Comparison of ENCODE assay signal across 23 cellular contexts in genomic region chr11:19958218-19958617, GRCh38.
DNase-seq lines count a peak whose midpoint lies in the region; ATAC-seq, FAIRE-seq and TF ChIP-seq lines count a peak whose summit lies in the region.
"Had no signal": no experiment of that assay in that cellular context is flagged by ENCODE, and none has a peak within 500 bp of the region (broad histone marks: within the 10 kb centered on the region; RNA-seq: fewer than 3 reads in every experiment).

No MANE protein-coding gene starts in this region.

- POLR2A ChIA-PET in SK-N-SH (lab: Yijun Ruan, JAX) = no interaction called here

- peak; percentile 68 for FAIRE-seq in bronchial epithelial cell (lab: Jason Lieb, UNC)
- FAIRE-seq: HTR-8/SVneo had no signal

- no peaks in the 10 kb centered on the region for H3K27me3 ChIP-seq in SK-N-SH (ENCODE audit: insufficient read depth)
- no peaks in the 10 kb centered on the region for H3K27me3 ChIP-seq in bronchial epithelial cell (ENCODE audit: control insufficient read depth, insufficient read depth, low read length)
- H3K27me3 ChIP-seq in thoracic aorta (replicated peaks; ENCODE audit: insufficient read depth) = no peaks in the 10 kb centered on the region
- H3K27me3 ChIP-seq: BE2C, Peyer's patch had no signal

- peaks cover 15% of the 10 kb centered on the region for H3F3A ChIP-seq in SK-N-SH (replicated peaks; ENCODE audit: insufficient read depth)

- TF ChIP-seq RAD21 in SK-N-SH (IDR thresholded peaks at IDR 0.05; ENCODE audit: low read length) = no peak

- H3K4me1 ChIP-seq in SK-N-SH (ENCODE audit: control insufficient read depth in 1 of 2, insufficient read depth in 2 of 2, low read depth in 1 of 2, low read length in 1 of 2) = peaks cover 26 to 57% of the 10 kb centered on the region in 2 experiments
- H3K4me1 ChIP-seq in thoracic aorta (ENCODE audit: control insufficient read depth in 1 of 2, low read depth in 2 of 2) = peaks cover 35 to 96% of the 10 kb centered on the region in 2 donors
- H3K4me1 ChIP-seq: Peyer's patch had no signal

- H3K27ac ChIP-seq in SK-N-SH (ENCODE audit: low read depth in 2 of 2, low read length in 1 of 2) = peak overlapping the region; percentile 37 to 60; a peak in 2 of 4 replicates
- peak overlapping the region; percentile 26 to 28 for H3K27ac ChIP-seq in thoracic aorta
- H3K27ac ChIP-seq: 22Rv1, Peyer's patch had no signal

- TF ChIP-seq EP300 in SK-N-SH (IDR thresholded peaks at IDR 0.05; ENCODE audit: borderline replicate concordance in 1 of 2, low read depth in 1 of 2, low read length in 1 of 2) = no peak

- H3K4me1 Mint-ChIP-seq in activated T-cell treated with anti-CD3 and anti-CD28 coated beads, Interleukin-2, amount 50 U/mL, for 4 hours (ENCODE audit: low read depth) = peaks cover 2% of the 10 kb centered on the region
- H3K4me1 Mint-ChIP-seq: CD4-positive, CD25-positive, alpha-beta regulatory T cell had no signal

- H3K4me3 ChIP-seq in SK-N-SH (ENCODE audit: low read depth in 2 of 2, low read length in 1 of 2) = no peak overlapping the region
- no peak overlapping the region for H3K4me3 ChIP-seq in bronchial epithelial cell (ENCODE audit: low read depth, low read length)
- H3K4me3 ChIP-seq in fibroblast of pulmonary artery (replicated peaks; ENCODE audit: low read depth, low read length) = no peak overlapping the region
- no peak overlapping the region for H3K4me3 ChIP-seq in thoracic aorta
- H3K4me3 ChIP-seq: Peyer's patch had no signal

- H2AFZ ChIP-seq in SK-N-SH (ENCODE audit: low read depth) = no peak overlapping the region

- no peak for TF ChIP-seq CTCF in SK-N-SH (IDR thresholded peaks at IDR 0.05)
- TF ChIP-seq CTCF in bronchial epithelial cell (IDR thresholded peaks at IDR 0.05; ENCODE audit: insufficient read depth, low read length, severe bottlenecking) = no peak
- TF ChIP-seq CTCF in fibroblast of pulmonary artery (IDR thresholded peaks at IDR 0.05; ENCODE audit: low read length, missing control alignments) = no peak
- TF ChIP-seq CTCF in thoracic aorta (IDR thresholded peaks at IDR 0.05) = no peak

- peaks cover 97% of the 10 kb centered on the region for H3K79me2 ChIP-seq in SK-N-SH (ENCODE audit: insufficient read depth)

- no peak for ATAC-seq in SK-N-SH treated with all-trans-retinoic acid at 6 μM for 48 hours
- ATAC-seq in thoracic aorta (ENCODE audit: insufficient number of reproducible peaks, low FRiP score, low read depth) = no peak
- ATAC-seq in activated T-cell treated with anti-CD3 and anti-CD28 coated beads, Interleukin-2, amount 50 U/mL, for 4 hours = no peak
- no peak for ATAC-seq in HG02970 (IDR thresholded peaks at IDR 0.05; ENCODE audit: low FRiP score, unreplicated experiment)

- DNase-seq in SK-N-SH (no peak), bronchial epithelial cell (ENCODE audit: low read depth) (no peak), fibroblast of pulmonary artery (ENCODE audit: low read depth) (peak; percentile 60), thoracic aorta (ENCODE audit: low spot score) (no peak), NCI-H2107 treated with DMSO at 0.1 percent for 48 hours (lab: John Stamatoyannopoulos, UW; ENCODE audit: unreplicated experiment) (no peak)
- no peak for DNase-seq in activated T-cell treated with anti-CD3 and anti-CD28 coated beads, Interleukin-2, amount 50 U/mL, for 4 hours
- DNase-seq: BE2C; CD4-positive, CD25-positive, alpha-beta regulatory T cell; COR-L47; DMS 273 treated with DMSO at 0.1 percent for 48 hours; DND-41; H7; NCI-H1092 treated with DMSO at 0.1 percent for 48 hours; NCI-H146; NCI-H2081 treated with DMSO at 0.1 percent for 48 hours; NCI-H510A; NCI-H748 treated with DMSO at 0.1 percent for 48 hours; NK-92 treated with Interleukin-12 subunit alpha and Interleukin-12 subunit beta, amount 100 ng/mL, for 24 hours; Peyer's patch had no signal

- H3K36me3 ChIP-seq in SK-N-SH (replicated peaks in 1 of 2; ENCODE audit: control insufficient read depth in 1 of 2, insufficient read depth in 2 of 2, low read length in 1 of 2) = peaks cover 75 to 78% of the 10 kb centered on the region in 2 experiments
- no peaks in the 10 kb centered on the region for H3K36me3 ChIP-seq in bronchial epithelial cell (ENCODE audit: control insufficient read depth, insufficient read depth, low read length)
- H3K36me3 ChIP-seq in thoracic aorta = no peaks in the 10 kb centered on the region
- H3K36me3 ChIP-seq: BE2C, Peyer's patch had no signal

- no peaks in the 10 kb centered on the region for H3K36me3 Mint-ChIP-seq in activated T-cell treated with anti-CD3 and anti-CD28 coated beads, Interleukin-2, amount 50 U/mL, for 4 hours (ENCODE audit: insufficient read depth)
- H3K36me3 Mint-ChIP-seq: CD4-positive, CD25-positive, alpha-beta regulatory T cell had no signal

- H3K9me3 ChIP-seq in SK-N-SH (no peaks in the 10 kb centered on the region), thoracic aorta (no peaks in the 10 kb centered on the region)
- H3K9me3 ChIP-seq: BE2C, Peyer's patch had no signal

- no peak overlapping the region for H3K4me3 Mint-ChIP-seq in activated T-cell treated with anti-CD3 and anti-CD28 coated beads, Interleukin-2, amount 50 U/mL, for 4 hours
- H3K4me3 Mint-ChIP-seq: CD4-positive, CD25-positive, alpha-beta regulatory T cell had no signal

- H3K9me3 Mint-ChIP-seq in activated T-cell treated with anti-CD3 and anti-CD28 coated beads, Interleukin-2, amount 50 U/mL, for 4 hours = no peaks in the 10 kb centered on the region

- CTCF ChIA-PET in SK-N-SH (lab: Yijun Ruan, JAX) = interaction anchor here (0.8 to 0.9 kb wide), 2 partner anchors 52 to 396 kb away, joined by 3 to 4 read pairs; no protein-coding TSS in a partner anchor

- H3K9ac ChIP-seq in SK-N-SH = no peak overlapping the region

- H3K27me3 Mint-ChIP-seq in activated T-cell treated with anti-CD3 and anti-CD28 coated beads, Interleukin-2, amount 50 U/mL, for 4 hours (ENCODE audit: low read depth) = peaks cover 5% of the 10 kb centered on the region

- no peaks in the 10 kb centered on the region for H3K9me2 ChIP-seq in SK-N-SH

- WGBS in SK-N-SH (ENCODE audit: low lambda C conversion rate) = 88% methylated on average over 3 of the region's 3 CpGs

- H4K20me1 ChIP-seq in SK-N-SH (ENCODE audit: insufficient read depth) = peaks cover 75% of the 10 kb centered on the region

- no peak overlapping the region for H3K4me2 ChIP-seq in SK-N-SH

TF ChIP-seq in SK-N-SH, 30 proteins besides CTCF, POLR2A, EP300 and RAD21 (continues in another document):
- TF ChIP-seq SIN3A (IDR thresholded peaks at IDR 0.05; ENCODE audit: borderline replicate concordance, low read depth, low read length) = no peak
- no peak for TF ChIP-seq RFX5 (IDR thresholded peaks at IDR 0.05; ENCODE audit: low read length)
- TF ChIP-seq REST (IDR thresholded peaks at IDR 0.05; ENCODE audit: low read depth, low read length) = no peak
- no peak for TF ChIP-seq GATA2 (CRISPR knock-in tag; IDR thresholded peaks at IDR 0.05)

TF ChIP-seq in SK-N-SH treated with all-trans-retinoic acid at 6 μM for 48 hours, 23 proteins besides CTCF, POLR2A, EP300 and RAD21 (continues in another document):
- TF ChIP-seq TOX (CRISPR knock-in tag; IDR thresholded peaks at IDR 0.05; ENCODE audit: borderline replicate concordance) (no peak), ESRRG (CRISPR knock-in tag; IDR thresholded peaks at IDR 0.05) (no peak), TSHZ2 (CRISPR knock-in tag; IDR thresholded peaks at IDR 0.05) (no peak), CSRNP3 (CRISPR knock-in tag; IDR thresholded peaks at IDR 0.05) (no peak)
